In the genomic region with DNA sequence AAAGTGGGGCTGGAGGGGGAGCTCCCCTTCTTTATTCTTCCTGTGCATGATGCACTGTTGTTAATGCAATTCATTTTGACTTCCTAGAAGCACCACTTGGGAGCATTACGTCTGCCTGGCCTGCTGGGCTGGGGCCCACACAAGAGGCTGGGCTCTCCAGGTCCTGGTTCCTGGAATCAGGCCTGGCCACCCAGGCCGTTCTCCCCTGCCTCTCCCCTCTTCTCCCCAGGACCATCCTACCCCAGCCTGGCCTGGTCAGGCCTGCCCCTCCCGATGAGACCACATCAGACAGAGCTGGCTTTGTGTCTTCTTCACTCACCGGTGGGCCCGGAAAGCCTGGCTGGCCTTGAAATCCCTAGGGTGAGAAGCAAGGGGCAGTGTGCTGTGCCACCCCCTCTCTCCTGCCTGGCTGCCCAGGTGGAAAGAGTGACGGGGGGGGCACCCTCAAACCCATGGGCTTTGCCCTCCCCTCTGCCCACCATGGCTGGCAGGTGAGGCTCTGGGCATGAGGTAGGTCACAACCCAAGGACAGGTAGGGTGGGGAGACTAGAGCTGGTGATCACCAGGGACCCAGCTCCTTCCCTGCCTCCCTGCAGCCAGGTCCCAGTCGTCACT, we compare ENCODE assay signal across 2 cellular contexts.
TF ChIP-seq lines count a peak whose summit lies in the region.

No MANE protein-coding gene starts in this region.

TF ChIP-seq in HEK293, 187 proteins besides CTCF, POLR2A, EP300 and RAD21:
- TF ChIP-seq ZNF843 (tag by site-specific recombination; IDR thresholded peaks at IDR 0.05) (no peak), ZNF629 (tag by site-specific recombination; IDR thresholded peaks at IDR 0.05) (no peak), ZNF692 (tag by site-specific recombination; IDR thresholded peaks at IDR 0.05) (peak; percentile 64), ZNF664 (tag by site-specific recombination; IDR thresholded peaks at IDR 0.05) (no peak), ZFP69B (tag by site-specific recombination; IDR thresholded peaks at IDR 0.05) (peak; percentile 48; the same call in 1 of the 2 replicates), ZNF423 (tag by site-specific recombination; IDR thresholded peaks at IDR 0.05) (no peak), ZXDB (tag by site-specific recombination; IDR thresholded peaks at IDR 0.05) (no peak), ZNF610 (tag by site-specific recombination; IDR thresholded peaks at IDR 0.05; ENCODE audit: borderline replicate concordance) (no peak), HOXD13 (CRISPR knock-in tag; IDR thresholded peaks at IDR 0.05; ENCODE audit: borderline replicate concordance) (no peak), ZNF645 (tag by site-specific recombination; IDR thresholded peaks at IDR 0.05) (no peak), ZNF169 (tag by site-specific recombination; IDR thresholded peaks at IDR 0.05) (no peak), SCRT2 (tag by site-specific recombination; IDR thresholded peaks at IDR 0.05) (no peak), TCF7L2 (IDR thresholded peaks at IDR 0.05; ENCODE audit: borderline replicate concordance, low read depth, low read length) (no peak)
TF ChIP-seq in HEK293: peak in this region for 2.

TF ChIP-seq in HepG2, 621 proteins besides CTCF, POLR2A, EP300 and RAD21:
- no peak for TF ChIP-seq ATAD3A (CRISPR knock-in tag; IDR thresholded peaks at IDR 0.05)
- peak; percentile 88; the same call in 1 of the 2 replicates for TF ChIP-seq HNRNPL (IDR thresholded peaks at IDR 0.05; ENCODE audit: low read depth, low read length)
